Comparison of ENCODE assay signal across 10 cellular contexts in the genomic region with DNA sequence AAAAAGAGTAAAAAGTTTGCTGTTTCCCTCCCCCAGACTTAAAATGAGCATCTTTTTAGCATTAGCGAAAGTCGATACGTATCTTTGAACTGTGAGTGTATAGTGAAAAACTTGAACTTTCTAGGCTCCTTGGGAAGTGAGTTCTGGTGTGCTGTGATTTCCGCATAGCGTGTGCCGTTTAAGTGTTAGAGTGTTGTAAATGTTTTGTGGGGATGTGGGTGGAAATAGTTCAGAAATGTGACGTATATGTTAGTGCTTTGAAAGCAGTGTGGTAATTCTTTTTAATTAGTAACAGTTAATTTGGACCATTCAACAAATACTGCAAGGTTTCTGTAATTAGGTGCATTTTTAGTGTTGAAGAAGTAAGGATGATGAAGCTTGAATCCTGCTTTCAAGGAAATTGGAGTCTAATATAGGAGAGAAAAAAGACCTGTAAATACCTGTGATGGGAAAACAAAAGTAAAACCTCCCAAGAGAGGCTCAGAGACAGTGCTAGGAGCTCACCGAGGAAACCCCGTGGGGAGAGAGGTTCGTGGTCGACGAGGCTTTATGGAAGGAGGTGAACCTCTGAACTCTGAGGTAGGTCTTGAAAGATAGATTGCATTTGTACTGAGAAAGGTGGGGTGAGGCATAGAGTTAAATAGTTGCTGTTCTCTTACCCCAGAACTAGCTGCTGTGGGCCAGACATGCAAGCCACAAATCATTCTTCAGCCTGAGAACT. TPM values are rescaled to one million over a fixed set of nuclear protein-coding genes. Genes with fewer than 3 reads are reported as not detected.
DNase-seq lines count a peak whose midpoint lies in the region; ATAC-seq and TF ChIP-seq lines count a peak whose summit lies in the region.
"Had no signal": no experiment of that assay in that cellular context is flagged by ENCODE, and none has a peak within 500 bp of the region (broad histone marks: within the 10 kb centered on the region; RNA-seq: fewer than 3 reads in every experiment).

No MANE protein-coding gene starts in this region.

- H3K4me1 ChIP-seq in mesendoderm (ENCODE audit: control insufficient read depth, low read depth, low read length), result peaks cover 2% of the 10 kb centered on the region
- no peaks in the 10 kb centered on the region for H3K4me1 ChIP-seq in left lung

- 100% methylated on average over 4 of the region's 12 CpGs for WGBS in mesendoderm (ENCODE audit: extremely low coverage, insufficient coverage, low lambda C conversion rate)

- no peak overlapping the region for H3K4me3 ChIP-seq in mesendoderm (ENCODE audit: low read length)
- H3K4me3 ChIP-seq in left lung, result no peak overlapping the region

- no peak overlapping the region for H4K5ac ChIP-seq in mesendoderm (ENCODE audit: low read length)

- H3K4me2 ChIP-seq in mesendoderm (ENCODE audit: low read length), result no peak overlapping the region

- no peak overlapping the region for H2BK120ac ChIP-seq in mesendoderm (ENCODE audit: low read depth, low read length)

- DNase-seq in T-helper 1 cell (peak in 3 of 5 donors; percentile 5 to 11 (median 7)), mesendoderm (no peak), germinal center (ENCODE audit: low spot score) (no peak), caudate nucleus (lab: John Stamatoyannopoulos, UW) (no peak), left lung (no peak)
- DNase-seq: DMS153, left colon, NCI-H1436 had no signal

- no peak overlapping the region for H2AK5ac ChIP-seq in mesendoderm (ENCODE audit: low read length)

- H3K27ac ChIP-seq in mesendoderm (ENCODE audit: low read depth, low read length) (no peak overlapping the region), caudate nucleus (ENCODE audit: low read depth, low read length) (no peak overlapping the region), left lung (no peak overlapping the region)

- H3K36me3 ChIP-seq in mesendoderm (ENCODE audit: control insufficient read depth, insufficient read depth, low read length) (no peaks in the 10 kb centered on the region), left lung (peaks cover 0 to 53% of the 10 kb centered on the region in 2 donors)

- no peaks in the 10 kb centered on the region for H3K9me3 ChIP-seq in left lung

- H3K79me1 ChIP-seq in mesendoderm (ENCODE audit: low read length), result peaks cover 5% of the 10 kb centered on the region

- intact Hi-C loops in left lung (cut with DNase I), result no loop called here

- peaks cover 21% of the 10 kb centered on the region for H3K79me2 ChIP-seq in mesendoderm (ENCODE audit: control insufficient read depth, insufficient read depth, low read length)

- H3K27me3 ChIP-seq in mesendoderm (ENCODE audit: insufficient read depth, low read length, poor library complexity), result no peaks in the 10 kb centered on the region
- no peaks in the 10 kb centered on the region for H3K27me3 ChIP-seq in left lung

- H3K4ac ChIP-seq in mesendoderm (ENCODE audit: low read depth, low read length), result no peak overlapping the region

- no peak overlapping the region for H2BK15ac ChIP-seq in mesendoderm (replicated peaks; ENCODE audit: low read depth)

- H2BK5ac ChIP-seq in mesendoderm (ENCODE audit: low read length), result no peak overlapping the region

- H4K8ac ChIP-seq in mesendoderm (ENCODE audit: low read depth, low read length), result peak overlapping the region; percentile 39

- no peak overlapping the region for H3K9ac ChIP-seq in mesendoderm (ENCODE audit: low read length)

- no peak overlapping the region for H3K18ac ChIP-seq in mesendoderm (ENCODE audit: low read length)

- peak; percentile 96 for ATAC-seq in GM18909 (IDR thresholded peaks at IDR 0.05; ENCODE audit: poor library complexity, unreplicated experiment)
- ATAC-seq in HG02610 (IDR thresholded peaks at IDR 0.05; ENCODE audit: unreplicated experiment), result peak; percentile 82
- no peak for ATAC-seq in left lung
- ATAC-seq: left colon had no signal

- no peak overlapping the region for H3K56ac ChIP-seq in mesendoderm (ENCODE audit: low read length)

- H3K23ac ChIP-seq in mesendoderm (ENCODE audit: low read length), result no peak overlapping the region

- no peak for TF ChIP-seq CTCF in left lung (IDR thresholded peaks at IDR 0.05)

RNA-seq across cellular contexts. Expression of a gene that starts 40.8 kb away (rescaled TPM):
- 25.3 TPM for polyA plus RNA-seq in mesendoderm (2013, experiment 1 of 2)
- polyA plus RNA-seq in mesendoderm (2013, experiment 2 of 2), result 25.6 TPM
- total RNA-seq in left lung, result 10 to 100 TPM; 44.5 to 54.0 TPM

Comparison
In these comparisons a context has a peak if more than half of its experiments do, and no peak if none do; other contexts are left out.
1. DNase-seq: peak in T-helper 1 cell (3 of 5); none in mesendoderm (single experiment), germinal center (single experiment), caudate nucleus (0 of 61) and left lung (0 of 2).